ENCODE assay signal across 14 cellular contexts in genomic region chrX:47484885-47485284, GRCh38. TPM values are rescaled to one million over a fixed set of nuclear protein-coding genes. Genes with fewer than 3 reads are reported as not detected.
DNase-seq lines count a peak whose midpoint lies in the region; ATAC-seq and TF ChIP-seq lines count a peak whose summit lies in the region.
"Had no signal": no experiment of that assay in that cellular context is flagged by ENCODE, and none has a peak within 500 bp of the region (broad histone marks: within the 10 kb centered on the region; RNA-seq: fewer than 3 reads in every experiment).

No MANE protein-coding gene starts in this region.

- peak; percentile 30 for DNase-seq in CD1c-positive myeloid dendritic cell (ENCODE audit: extremely low spot score)
- DNase-seq in KBM-7 = peak; percentile 55
- DNase-seq in activated B cell treated with CpG ODN at 0.5 μM for 24 hours = no peak
- no peak for DNase-seq in nephron progenitor cell
- DNase-seq in CD4-positive, alpha-beta memory T cell = no peak
- no peak for DNase-seq in midbrain (lab: John Stamatoyannopoulos, UW)
- no peak for DNase-seq in stomach
- DNase-seq: activated CD4-positive, alpha-beta T cell treated with anti-CD3 and anti-CD28 coated beads, Interleukin-2, amount 10 ng/mL, durations not matched to agents 24 days and 14 days; activated naive CD4-positive, alpha-beta T cell treated with Interleukin-2 at 50 U/mL for 16 hours; Calu3; cerebellar nuclear complex; NCI-H146; NCI-H526 had no signal

- intact Hi-C loops in activated B cell treated with CpG ODN at 0.5 μM for 24 hours (cut with micrococcal nuclease) = no loop called here
- intact Hi-C loops in CD4-positive, alpha-beta memory T cell (cut with micrococcal nuclease) = loop anchor here (5.0 kb wide), 4 partner anchors 37 to 358 kb away; partner anchors contain the start of genes CDK16 and UBA1
- intact Hi-C loops in stomach (cut with DNase I; ENCODE audit: low total_unique reads) = no loop called here

- 61 to 74% (median 69%) methylated on average over 2 of the region's 2 CpGs for WGBS in stomach, 5 donors

- H3K4me3 Mint-ChIP-seq in activated B cell treated with CpG ODN at 0.5 μM for 24 hours = peak overlapping the region; percentile 44
- H3K4me3 Mint-ChIP-seq in nephron progenitor cell = peak overlapping the region; percentile 88
- H3K4me3 Mint-ChIP-seq in CD4-positive, alpha-beta memory T cell = no peak overlapping the region

- H3K27me3 ChIP-seq in CD4-positive, alpha-beta memory T cell (ENCODE audit: insufficient read depth, low read length) = no peaks in the 10 kb centered on the region
- no peaks in the 10 kb centered on the region for H3K27me3 ChIP-seq in stomach

- H3K36me3 ChIP-seq in CD4-positive, alpha-beta memory T cell (ENCODE audit: insufficient read depth, low read length) = no peaks in the 10 kb centered on the region
- H3K36me3 ChIP-seq in stomach = no peaks in the 10 kb centered on the region

- H3K4me1 ChIP-seq in CD4-positive, alpha-beta memory T cell (ENCODE audit: insufficient read depth, low read length) = peaks cover 29% of the 10 kb centered on the region
- H3K4me1 ChIP-seq in stomach = peaks cover 0 to 28% (median 6%) of the 10 kb centered on the region in 4 donors

- CTCF ChIA-PET in activated B cell treated with CpG ODN at 0.5 μM for 24 hours (lab: Charles Lee) = no interaction called here
- CTCF ChIA-PET in CD4-positive, alpha-beta memory T cell (lab: Charles Lee; ENCODE audit: partially characterized antibody) = no interaction called here

- H3K36me3 Mint-ChIP-seq in activated B cell treated with CpG ODN at 0.5 μM for 24 hours (ENCODE audit: low read depth) (peaks cover 2% of the 10 kb centered on the region), nephron progenitor cell (ENCODE audit: low read depth) (peaks cover 14% of the 10 kb centered on the region)
- H3K36me3 Mint-ChIP-seq in CD4-positive, alpha-beta memory T cell = peaks cover 0 to 5% of the 10 kb centered on the region in 2 donors

- TF ChIP-seq POLR2A in stomach (IDR thresholded peaks at IDR 0.05) = no peak

- no peak overlapping the region for H3K27ac ChIP-seq in CD4-positive, alpha-beta memory T cell (ENCODE audit: low read depth, low read length)
- no peak overlapping the region for H3K27ac ChIP-seq in stomach

- no peaks in the 10 kb centered on the region for H3K9me3 ChIP-seq in CD4-positive, alpha-beta memory T cell (ENCODE audit: control insufficient read depth in 1 of 2, low read length in 2 of 2)
- H3K9me3 ChIP-seq in stomach = no peaks in the 10 kb centered on the region

- ATAC-seq in activated B cell treated with CpG ODN at 0.5 μM for 24 hours (ENCODE audit: low read depth) = no peak
- no peak for ATAC-seq in HG02885 (IDR thresholded peaks at IDR 0.05; ENCODE audit: poor library complexity, unreplicated experiment)

- POLR2A ChIA-PET in activated B cell treated with CpG ODN at 0.5 μM for 24 hours (lab: Charles Lee) = interaction anchor here (0.7 to 1.4 kb wide), 2 partner anchors 10 to 39 kb away, joined by 3 to 6 read pairs; no protein-coding TSS in a partner anchor
- POLR2A ChIA-PET in CD4-positive, alpha-beta memory T cell (lab: Charles Lee; ENCODE audit: partially characterized antibody) = no interaction called here

- H3K27ac Mint-ChIP-seq in activated B cell treated with CpG ODN at 0.5 μM for 24 hours (peak overlapping the region; percentile 69), nephron progenitor cell (no peak overlapping the region)
- H3K27ac Mint-ChIP-seq in CD4-positive, alpha-beta memory T cell = peak overlapping the region in 3 of 7 donors; percentile 55 to 85 (median 85)

- H3K4me3 ChIP-seq in CD4-positive, alpha-beta memory T cell (ENCODE audit: low read length in 2 of 2) = no peak overlapping the region
- no peak overlapping the region for H3K4me3 ChIP-seq in stomach

- in situ Hi-C loops in KBM-7 (cut with MboI; ENCODE audit: low pct_unique_long_range_greater_than_20kb, low sequenced_read_pairs) = no loop called here

- no peak for TF ChIP-seq EP300 in stomach (IDR thresholded peaks at IDR 0.05)

- H3K4me1 Mint-ChIP-seq in activated B cell treated with CpG ODN at 0.5 μM for 24 hours (peaks cover 40% of the 10 kb centered on the region), nephron progenitor cell (peaks cover 26% of the 10 kb centered on the region)
- H3K4me1 Mint-ChIP-seq in CD4-positive, alpha-beta memory T cell = peaks cover 12 to 38% (median 23%) of the 10 kb centered on the region in 4 donors

- H3K9me3 Mint-ChIP-seq in activated B cell treated with CpG ODN at 0.5 μM for 24 hours = no peaks in the 10 kb centered on the region
- H3K9me3 Mint-ChIP-seq in nephron progenitor cell = peaks cover 51% of the 10 kb centered on the region
- H3K9me3 Mint-ChIP-seq in CD4-positive, alpha-beta memory T cell = peaks cover 0 to 2% (median 0%) of the 10 kb centered on the region in 8 donors
- H3K9me3 Mint-ChIP-seq: activated CD4-positive, alpha-beta T cell treated with anti-CD3 and anti-CD28 coated beads, Interleukin-2, amount 10 ng/mL, durations not matched to agents 24 days and 14 days had no signal

- H3K27me3 Mint-ChIP-seq in activated B cell treated with CpG ODN at 0.5 μM for 24 hours (no peaks in the 10 kb centered on the region), nephron progenitor cell (ENCODE audit: low read depth, poor library complexity) (no peaks in the 10 kb centered on the region)
- no peaks in the 10 kb centered on the region for H3K27me3 Mint-ChIP-seq in CD4-positive, alpha-beta memory T cell
- H3K27me3 Mint-ChIP-seq: activated CD4-positive, alpha-beta T cell treated with anti-CD3 and anti-CD28 coated beads, Interleukin-2, amount 10 ng/mL, durations not matched to agents 24 days and 14 days had no signal

- TF ChIP-seq CTCF in activated B cell treated with CpG ODN at 0.5 μM for 24 hours (IDR thresholded peaks at IDR 0.05) (no peak), nephron progenitor cell (IDR thresholded peaks at IDR 0.05) (no peak), stomach (IDR thresholded peaks at IDR 0.05) (no peak)

RNA-seq across cellular contexts. Expression of gene ZNF41, which starts 1.9 kb away (rescaled TPM):
- 15.4 and 19.2 TPM in 2 replicates for total RNA-seq in activated B cell treated with CpG ODN at 0.5 μM for 24 hours
- total RNA-seq in CD4-positive, alpha-beta memory T cell = 10 to 100 TPM; 16.1 TPM
- polyA plus RNA-seq in CD4-positive, alpha-beta memory T cell = 1 to 10 TPM; 4.7 to 8.7 TPM
- total RNA-seq in stomach = 10 to 100 TPM in 1 of 5 donors, 1 to 10 TPM in 4; 1.2 to 13.4 (median 6.4) TPM
- polyA plus RNA-seq in stomach = 1 to 10 TPM; 1.8 to 3.7 (median 2.4) TPM

Comparison
In these comparisons a context has a peak if more than half of its experiments do, and no peak if none do; other contexts are left out.
1. DNase-seq: peak in CD1c-positive myeloid dendritic cell (single experiment) and KBM-7 (single experiment); none in activated B cell treated with CpG ODN at 0.5 μM for 24 hours (single experiment), nephron progenitor cell (single experiment), CD4-positive, alpha-beta memory T cell (0 of 5), midbrain (single experiment) and stomach (single experiment).
2. H3K4me3 Mint-ChIP-seq: peak in activated B cell treated with CpG ODN at 0.5 μM for 24 hours (single experiment) and nephron progenitor cell (single experiment); none in CD4-positive, alpha-beta memory T cell (0 of 8).